In genomic region chr12:54071942-54072341, GRCh38 we compare ENCODE assay signal across 5 cellular contexts. TPM values are rescaled to one million over a fixed set of nuclear protein-coding genes. Genes with fewer than 3 reads are reported as not detected.
"Had no signal": no experiment of that assay in that cellular context is flagged by ENCODE, and none has a peak within 500 bp of the region (broad histone marks: within the 10 kb centered on the region; RNA-seq: fewer than 3 reads in every experiment).

No MANE protein-coding gene starts in this region.

- ATAC-seq: GM23338 had no signal

- H3K4me3 ChIP-seq: GM23338 had no signal

- H3K9me3 Mint-ChIP-seq: GM23338, H9 had no signal

- H3K4me2 ChIP-seq: GM23338 had no signal

- DNase-seq: H9, HCEC 1CT had no signal

- H3K4me3 Mint-ChIP-seq: GM23338, H9 had no signal

- H3K27ac Mint-ChIP-seq: GM23338, H9 had no signal

- H2AFZ ChIP-seq: GM23338 had no signal

RNA-seq across cellular contexts. Expression of gene HOXC4, which starts 18.3 kb away (rescaled TPM):
- total RNA-seq: GM23338, H1, H9 had no signal
- polyA plus RNA-seq: GM23338, H1 had no signal

RNA-seq across cellular contexts. Expression of gene HOXC5, which starts 39.1 kb away (rescaled TPM):
- total RNA-seq: GM23338, H1, H9, IMR-90 had no signal
- polyA plus RNA-seq: GM23338, H1, IMR-90 had no signal

RNA-seq across cellular contexts. Expression of gene HOXC6, which starts 43.7 kb away (rescaled TPM):
- total RNA-seq: GM23338, H1, H9, IMR-90 had no signal
- polyA plus RNA-seq: GM23338, H1 had no signal
